ENCODE assay signal across 10 cellular contexts in the genomic region with DNA sequence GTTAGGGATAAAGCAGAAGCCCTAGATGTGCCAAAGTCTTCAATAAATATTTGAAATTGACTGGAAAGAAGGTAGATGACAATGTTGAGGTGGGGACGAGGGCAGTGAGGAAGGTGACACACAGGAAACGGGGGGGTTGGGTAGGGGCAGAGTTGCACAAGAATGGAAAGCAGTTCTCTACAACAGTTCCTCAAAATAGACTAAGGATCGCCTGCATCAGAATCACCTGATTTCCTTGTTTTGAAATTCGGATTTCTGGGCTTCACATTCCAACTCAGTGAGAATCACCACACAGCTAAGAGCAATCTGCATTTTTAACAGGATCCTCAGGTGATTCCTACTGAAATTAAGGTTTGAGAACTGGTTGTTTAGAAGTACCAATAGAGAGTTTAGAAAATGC.
A peak's percentile ranks its signal among the peaks of the same experiment; 100 is the strongest.
DNase-seq lines count a peak whose midpoint lies in the region; TF ChIP-seq lines count a peak whose summit lies in the region.
"Had no signal": no experiment of that assay in that cellular context is flagged by ENCODE, and none has a peak within 500 bp of the region (broad histone marks: within the 10 kb centered on the region; RNA-seq: fewer than 3 reads in every experiment).

No MANE protein-coding gene starts in this region.

- peaks cover 20% of the 10 kb centered on the region for H3K4me1 Mint-ChIP-seq in activated T-cell treated with anti-CD3 and anti-CD28 coated beads, Interleukin-2, amount 50 U/mL, for 24 hours (ENCODE audit: low read depth)

- no peak overlapping the region for H3K27ac ChIP-seq in WERI-Rb-1
- H3K27ac ChIP-seq: pancreas, VCaP had no signal

- no peak overlapping the region for H3K27ac Mint-ChIP-seq in activated T-cell treated with anti-CD3 and anti-CD28 coated beads, Interleukin-2, amount 50 U/mL, for 24 hours

- H3K4me3 Mint-ChIP-seq in activated T-cell treated with anti-CD3 and anti-CD28 coated beads, Interleukin-2, amount 50 U/mL, for 24 hours = no peak overlapping the region

- H3K4me3 ChIP-seq in WERI-Rb-1 (ENCODE audit: low read depth, low read length) = no peak overlapping the region
- H3K4me3 ChIP-seq: pancreas had no signal

- H3K27me3 Mint-ChIP-seq in activated T-cell treated with anti-CD3 and anti-CD28 coated beads, Interleukin-2, amount 50 U/mL, for 24 hours = no peaks in the 10 kb centered on the region

- TF ChIP-seq CTCF in WERI-Rb-1 (IDR thresholded peaks at IDR 0.05; ENCODE audit: low read depth, low read length) = no peak

- DNase-seq in activated T-cell treated with anti-CD3 and anti-CD28 coated beads for 24 hours (ENCODE audit: low read depth) (peak; percentile 23), RPMI7951 (ENCODE audit: low read depth) (peak; percentile 14), fibroblast of gingiva (ENCODE audit: low read depth) (peak; percentile 9), renal cortical epithelial cell (ENCODE audit: low read depth) (peak; percentile 94), NCI-H1417 treated with DMSO at 0.1 percent for 48 hours (lab: John Stamatoyannopoulos, UW) (no peak), cortex of kidney (lab: John Stamatoyannopoulos, UW) (no peak), WERI-Rb-1 (no peak)
- DNase-seq in activated T-cell treated with anti-CD3 and anti-CD28 coated beads, Interleukin-2, amount 50 U/mL, for 24 hours = no peak
- DNase-seq: pancreas had no signal

- peaks cover 15% of the 10 kb centered on the region for H3K9me3 Mint-ChIP-seq in activated T-cell treated with anti-CD3 and anti-CD28 coated beads, Interleukin-2, amount 50 U/mL, for 24 hours

- H3K36me3 Mint-ChIP-seq in activated T-cell treated with anti-CD3 and anti-CD28 coated beads, Interleukin-2, amount 50 U/mL, for 24 hours (ENCODE audit: low read depth) = peaks cover 13% of the 10 kb centered on the region

- no peaks in the 10 kb centered on the region; the same call in none of the 2 replicates for H3K36me3 ChIP-seq in WERI-Rb-1
- H3K36me3 ChIP-seq: pancreas had no signal

- H3K9me3 ChIP-seq in WERI-Rb-1 (ENCODE audit: severe bottlenecking) = peaks cover 9% of the 10 kb centered on the region
- H3K9me3 ChIP-seq: pancreas had no signal

- H3K27me3 ChIP-seq in WERI-Rb-1 (ENCODE audit: insufficient read depth, low read depth, severe bottlenecking) = no peaks in the 10 kb centered on the region
- H3K27me3 ChIP-seq: pancreas had no signal

Comparison
In these comparisons a context has a peak if more than half of its experiments do, and no peak if none do; other contexts are left out.
1. DNase-seq: peak in activated T-cell treated with anti-CD3 and anti-CD28 coated beads for 24 hours (single experiment), RPMI7951 (single experiment), fibroblast of gingiva (single experiment) and renal cortical epithelial cell (single experiment); none in activated T-cell treated with anti-CD3 and anti-CD28 coated beads, Interleukin-2, amount 50 U/mL, for 24 hours (single experiment), NCI-H1417 treated with DMSO at 0.1 percent for 48 hours (single experiment), cortex of kidney (single experiment) and WERI-Rb-1 (single experiment).